In the genomic region with DNA sequence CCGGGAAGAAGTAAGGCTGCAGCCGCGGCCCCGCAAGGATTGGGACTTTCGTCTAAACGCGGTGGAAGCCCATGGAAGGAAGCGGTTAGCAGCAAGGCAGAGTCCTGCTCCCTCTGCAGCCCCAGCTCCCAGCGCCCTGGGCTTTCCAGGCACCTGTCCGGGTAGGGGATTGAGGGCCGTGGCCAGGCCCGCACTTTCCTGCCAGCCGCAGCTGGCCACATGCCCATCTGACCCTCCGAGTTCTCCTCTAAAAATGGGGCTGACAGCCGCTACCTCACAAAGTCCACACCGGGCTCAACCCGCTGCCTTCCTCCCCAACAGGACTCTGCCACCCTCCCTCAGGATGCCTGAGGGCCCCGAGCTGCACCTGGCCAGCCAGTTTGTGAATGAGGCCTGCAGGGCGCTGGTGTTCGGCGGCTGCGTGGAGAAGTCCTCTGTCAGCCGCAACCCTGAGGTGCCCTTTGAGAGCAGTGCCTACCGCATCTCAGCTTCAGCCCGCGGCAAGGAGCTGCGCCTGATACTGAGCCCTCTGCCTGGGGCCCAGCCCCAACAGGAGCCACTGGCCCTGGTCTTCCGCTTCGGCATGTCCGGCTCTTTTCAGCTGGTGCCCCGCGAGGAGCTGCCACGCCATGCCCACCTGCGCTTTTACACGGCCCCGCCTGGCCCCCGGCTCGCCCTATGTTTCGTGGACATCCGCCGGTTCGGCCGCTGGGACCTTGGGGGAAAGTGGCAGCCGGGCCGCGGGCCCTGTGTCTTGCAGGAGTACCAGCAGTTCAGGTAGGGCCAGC, we compare ENCODE assay signal across 7 cellular contexts. TPM values are rescaled to one million over a fixed set of nuclear protein-coding genes. Genes with fewer than 3 reads are reported as not detected.
DNase-seq lines count a peak whose midpoint lies in the region; ATAC-seq and TF ChIP-seq lines count a peak whose summit lies in the region.

No MANE protein-coding gene starts in this region.

- peaks cover 1% of the 10 kb centered on the region for H3K27me3 Mint-ChIP-seq in activated B cell treated with CpG ODN at 0.5 μM for 24 hours

- peak; percentile 82 for DNase-seq in H7
- no peak for DNase-seq in activated B cell treated with CpG ODN at 0.5 μM for 24 hours
- DNase-seq in heart right ventricle = no peak
- no peak for DNase-seq in retinal pigment epithelial cell (ENCODE audit: low read depth)
- DNase-seq in NCI-H1694 treated with DMSO at 0.1 percent for 48 hours (lab: John Stamatoyannopoulos, UW) = no peak
- DNase-seq in GDM1 (lab: John Stamatoyannopoulos, UW) = no peak
- no peak for DNase-seq in OCI-M2 (lab: John Stamatoyannopoulos, UW; ENCODE audit: unreplicated experiment)

- ATAC-seq in activated B cell treated with CpG ODN at 0.5 μM for 24 hours (ENCODE audit: low read depth) (no peak), heart right ventricle (peak in 7 of 8 donors; percentile 10 to 22 (median 15))

- H3K4me1 ChIP-seq in heart right ventricle = peaks cover 5 to 43% (median 18%) of the 10 kb centered on the region in 9 donors

- H3K4me3 Mint-ChIP-seq in activated B cell treated with CpG ODN at 0.5 μM for 24 hours = peak overlapping the region; percentile 72

- 36 to 38% methylated on average over 46 of the region's 46 CpGs for WGBS in heart right ventricle, 2 donors

- no peaks in the 10 kb centered on the region for H3K36me3 ChIP-seq in H7 (replicated peaks; ENCODE audit: control insufficient read depth, insufficient read depth, low read length)
- peaks cover 0 to 5% (median 0%) of the 10 kb centered on the region in 9 donors for H3K36me3 ChIP-seq in heart right ventricle

- peak overlapping the region in 3 of 10 donors; percentile 74 to 83 (median 76) for H3K27ac ChIP-seq in heart right ventricle

- H3K4me1 Mint-ChIP-seq in activated B cell treated with CpG ODN at 0.5 μM for 24 hours = peaks cover 46% of the 10 kb centered on the region

- no peak for TF ChIP-seq CTCF in activated B cell treated with CpG ODN at 0.5 μM for 24 hours (IDR thresholded peaks at IDR 0.05)
- no peak for TF ChIP-seq CTCF in heart right ventricle (IDR thresholded peaks at IDR 0.05)
- no peak for TF ChIP-seq CTCF in retinal pigment epithelial cell (conservative IDR thresholded peaks at IDR 0.05; ENCODE audit: low read depth, low read length)

- intact Hi-C loops in activated B cell treated with CpG ODN at 0.5 μM for 24 hours (cut with micrococcal nuclease) (loop anchor here (5.0 kb wide), 3 partner anchors 104 to 561 kb away; a partner anchor contains a TSS), heart right ventricle (cut with DNase I) (no loop called here)

- CTCF ChIA-PET in activated B cell treated with CpG ODN at 0.5 μM for 24 hours (lab: Charles Lee) = interaction anchor here (3.0 kb wide), 1 partner anchor 19 kb away, joined by 11 read pairs; a partner anchor contains a TSS

- peak overlapping the region; percentile 79 for H3K4me3 ChIP-seq in H7 (ENCODE audit: insufficient read depth, low read depth, low read length)
- peak overlapping the region; percentile 71 to 99 (median 88) for H3K4me3 ChIP-seq in heart right ventricle
- peak overlapping the region; percentile 77 for H3K4me3 ChIP-seq in retinal pigment epithelial cell (ENCODE audit: low read length)

- POLR2A ChIA-PET in activated B cell treated with CpG ODN at 0.5 μM for 24 hours (lab: Charles Lee) = interaction anchor here (0.6 to 3.5 kb wide), 7 partner anchors 13 to 475 kb away, joined by 3 to 52 read pairs (median 5); a partner anchor contains a TSS

- peaks cover 7% of the 10 kb centered on the region for H3K9me3 Mint-ChIP-seq in activated B cell treated with CpG ODN at 0.5 μM for 24 hours

- peaks cover 11% of the 10 kb centered on the region for H3K36me3 Mint-ChIP-seq in activated B cell treated with CpG ODN at 0.5 μM for 24 hours (ENCODE audit: low read depth)

- H3K27me3 ChIP-seq in H7 (ENCODE audit: control insufficient read depth, insufficient read depth, low read length) = peaks cover 24% of the 10 kb centered on the region
- peaks cover 0 to 37% (median 0%) of the 10 kb centered on the region in 7 donors for H3K27me3 ChIP-seq in heart right ventricle

- H3K9me3 ChIP-seq in heart right ventricle = peaks cover 0 to 7% (median 0%) of the 10 kb centered on the region in 11 donors

- H3K27ac Mint-ChIP-seq in activated B cell treated with CpG ODN at 0.5 μM for 24 hours = peak overlapping the region; percentile 18

RNA-seq across cellular contexts. Expression of a gene that starts 1.9 kb away (rescaled TPM):
- total RNA-seq in H7 (2014; rRNA removed; shearing (Covaris generic)) = 14.7 and 23.8 TPM in 2 replicates
- 25.5 and 35.8 TPM in 2 replicates for total RNA-seq in activated B cell treated with CpG ODN at 0.5 μM for 24 hours
- 10 to 100 TPM in 3 of 10 donors, 1 to 10 TPM in 7; 4.1 to 17.8 (median 8.1) TPM for total RNA-seq in heart right ventricle
- polyA plus RNA-seq in heart right ventricle = 10 to 100 TPM in 1 of 2 donors, 1 to 10 TPM in 1; 6.1 to 41.6 TPM

RNA-seq across cellular contexts. Expression of a gene that starts 12.9 kb away (rescaled TPM):
- total RNA-seq in H7 (2014; rRNA removed; shearing (Covaris generic)) = 125 and 169 TPM in 2 replicates
- 51.8 and 54.7 TPM in 2 replicates for total RNA-seq in activated B cell treated with CpG ODN at 0.5 μM for 24 hours
- 10 to 100 TPM; 29.0 to 45.6 (median 38.0) TPM for total RNA-seq in heart right ventricle
- 10 to 100 TPM; 59.5 to 74.3 TPM for polyA plus RNA-seq in heart right ventricle

RNA-seq across cellular contexts. Expression of a gene that starts 19.6 kb away (rescaled TPM):
- 79.8 and 118 TPM in 2 replicates for total RNA-seq in H7 (2014; rRNA removed; shearing (Covaris generic))
- 187 and 213 TPM in 2 replicates for total RNA-seq in activated B cell treated with CpG ODN at 0.5 μM for 24 hours
- 100 to 1,000 TPM in 9 of 10 donors, 10 to 100 TPM in 1; 90.4 to 128 (median 108) TPM for total RNA-seq in heart right ventricle
- polyA plus RNA-seq in heart right ventricle = 100 to 1,000 TPM in 1 of 2 donors, 10 to 100 TPM in 1; 86.7 to 371 TPM
